35 cellular contexts compared by ENCODE assay signal in the genomic region with DNA sequence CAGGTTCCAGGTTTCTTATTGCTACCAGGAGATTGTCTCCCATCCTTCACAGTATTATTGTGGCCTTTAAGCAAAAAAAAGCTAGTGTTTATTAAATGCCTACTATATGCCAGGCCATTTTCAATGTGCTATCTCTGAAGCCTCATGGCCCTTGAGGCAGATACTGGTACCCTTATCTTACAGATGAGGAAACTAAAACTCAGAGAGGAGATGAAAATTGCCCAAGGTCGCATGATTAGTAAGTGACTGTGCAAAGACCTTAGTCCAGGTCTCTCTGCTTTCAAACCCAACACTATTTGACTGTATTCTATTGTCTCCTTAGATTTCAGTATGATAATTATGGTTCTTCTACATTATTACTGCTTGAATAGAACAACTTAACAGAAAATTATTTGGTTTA.
A peak's percentile ranks its signal among the peaks of the same experiment; 100 is the strongest.
DNase-seq lines count a peak whose midpoint lies in the region; ATAC-seq, FAIRE-seq and TF ChIP-seq lines count a peak whose summit lies in the region.
"Had no signal": no experiment of that assay in that cellular context is flagged by ENCODE, and none has a peak within 500 bp of the region (broad histone marks: within the 10 kb centered on the region; RNA-seq: fewer than 3 reads in every experiment).

No MANE protein-coding gene starts in this region.

- H3K4me2 ChIP-seq in astrocyte (ENCODE audit: low read length) (no peak overlapping the region), H1 (ENCODE audit: insufficient read depth in 1 of 2, low read depth in 2 of 2, low read length in 2 of 2) (no peak overlapping the region), trophoblast cell (ENCODE audit: low read length) (no peak overlapping the region)
- H3K4me2 ChIP-seq: A549; BLaER1; BLaER1 treated with 17β-estradiol and CSF1 and Interleukin-3, amounts not matched to agents 10 nM and 100 nM had no signal

- H3K14ac ChIP-seq in H1 (ENCODE audit: insufficient read length) (no peak overlapping the region), trophoblast cell (ENCODE audit: low read length) (no peak overlapping the region)

- H3K56ac ChIP-seq in H1 (replicated peaks; ENCODE audit: insufficient read length, low read depth, low read length) = no peak overlapping the region

- no peak overlapping the region for H3K4ac ChIP-seq in H1 (replicated peaks; ENCODE audit: insufficient read length, low read depth, low read length)
- H3K4ac ChIP-seq in trophoblast cell (ENCODE audit: low read depth, low read length) = no peak overlapping the region

- no peak overlapping the region for H3K4me3 Mint-ChIP-seq in astrocyte (ENCODE audit: unreplicated experiment)
- no peak overlapping the region for H3K4me3 Mint-ChIP-seq in activated T-cell treated with anti-CD3 and anti-CD28 coated beads, Interleukin-2, amount 50 U/mL, for 72 hours
- H3K4me3 Mint-ChIP-seq: B cell; CD14-positive monocyte; CD4-positive, alpha-beta memory T cell; CD4-positive, alpha-beta T cell; CD4-positive, CD25-positive, alpha-beta regulatory T cell; CD8-positive, alpha-beta memory T cell; CD8-positive, alpha-beta T cell had no signal

- H4K91ac ChIP-seq in H1 (replicated peaks; ENCODE audit: insufficient read length, low read length) = no peak overlapping the region
- H4K91ac ChIP-seq in trophoblast cell (ENCODE audit: low read depth, low read length) = no peak overlapping the region

- H3K27me3 ChIP-seq in astrocyte (ENCODE audit: insufficient read depth, low read length) = no peaks in the 10 kb centered on the region
- no peaks in the 10 kb centered on the region for H3K27me3 ChIP-seq in H1 (replicated peaks in 1 of 4; ENCODE audit: control insufficient read depth in 3 of 4, extremely low read depth in 1 of 4, insufficient read depth in 3 of 4, low read length in 3 of 4)
- H3K27me3 ChIP-seq in trophoblast cell (ENCODE audit: insufficient read depth, low read length) = no peaks in the 10 kb centered on the region
- H3K27me3 ChIP-seq: BE2C had no signal

- no peak overlapping the region for H2BK15ac ChIP-seq in H1 (ENCODE audit: low read length)

- H2BK120ac ChIP-seq in H1 (replicated peaks; ENCODE audit: low read depth, low read length) (no peak overlapping the region), trophoblast cell (ENCODE audit: insufficient read depth, low read length, poor library complexity) (no peak overlapping the region)

- no peak overlapping the region for H4K12ac ChIP-seq in trophoblast cell (ENCODE audit: low read depth, low read length)

- TF ChIP-seq CTCF in astrocyte (IDR thresholded peaks at IDR 0.05; ENCODE audit: insufficient read depth, low read depth, low read length) = no peak
- TF ChIP-seq CTCF in H1 (IDR thresholded peaks at IDR 0.05; ENCODE audit: control extremely low read depth in 1 of 3, insufficient read depth in 1 of 3, low read depth in 1 of 3, low read length in 3 of 3) = no peak

- H3K27ac ChIP-seq in astrocyte (ENCODE audit: low read depth, low read length) = no peak overlapping the region
- H3K27ac ChIP-seq in H1 (ENCODE audit: low read depth, low read length) = no peak overlapping the region
- no peak overlapping the region for H3K27ac ChIP-seq in trophoblast cell (ENCODE audit: low read depth, low read length)
- H3K27ac ChIP-seq: 22Rv1; A549; BLaER1; BLaER1 treated with 17β-estradiol and CSF1 and Interleukin-3, amounts not matched to agents 10 nM and 100 nM; C4-2B had no signal

- CTCF ChIA-PET in H1 (lab: Charles Lee; ENCODE audit: partially characterized antibody) = no interaction called here

- no peaks in the 10 kb centered on the region for H3K27me3 Mint-ChIP-seq in astrocyte (ENCODE audit: low read depth, unreplicated experiment)
- no peaks in the 10 kb centered on the region for H3K27me3 Mint-ChIP-seq in activated T-cell treated with anti-CD3 and anti-CD28 coated beads, Interleukin-2, amount 50 U/mL, for 72 hours (ENCODE audit: low read depth)
- H3K27me3 Mint-ChIP-seq: B cell; CD4-positive, alpha-beta memory T cell; CD4-positive, alpha-beta T cell; CD4-positive, CD25-positive, alpha-beta regulatory T cell had no signal

- H3K9ac ChIP-seq in astrocyte (ENCODE audit: low read length) = no peak overlapping the region
- H3K9ac ChIP-seq in H1 (replicated peaks in 1 of 4; ENCODE audit: extremely low read depth in 1 of 4, low read depth in 3 of 4, low read length in 3 of 4) = no peak overlapping the region
- H3K9ac ChIP-seq in trophoblast cell (ENCODE audit: low read length) = no peak overlapping the region
- H3K9ac ChIP-seq: BLaER1; BLaER1 treated with 17β-estradiol and CSF1 and Interleukin-3, amounts not matched to agents 10 nM and 100 nM had no signal

- POLR2A ChIA-PET in H1 (lab: Charles Lee; ENCODE audit: partially characterized antibody) = no interaction called here

- H3K36me3 ChIP-seq in astrocyte (ENCODE audit: insufficient read depth, low read length) = no peaks in the 10 kb centered on the region
- no peaks in the 10 kb centered on the region for H3K36me3 ChIP-seq in H1 (ENCODE audit: control insufficient read depth in 2 of 4, insufficient read depth in 4 of 4, low read length in 3 of 4)
- H3K36me3 ChIP-seq in trophoblast cell (ENCODE audit: control insufficient read depth in 1 of 2, insufficient read depth in 2 of 2, low read length in 2 of 2) = no peaks in the 10 kb centered on the region
- H3K36me3 ChIP-seq: BE2C; BLaER1; BLaER1 treated with 17β-estradiol and CSF1 and Interleukin-3, amounts not matched to agents 10 nM and 100 nM had no signal

- no peak for TF ChIP-seq EP300 in H1 (IDR thresholded peaks at IDR 0.05; ENCODE audit: borderline replicate concordance in 1 of 2, low read depth in 2 of 2, low read length in 2 of 2)

- TF ChIP-seq RAD21 in H1 (IDR thresholded peaks at IDR 0.05 in 1 of 2, conservative IDR thresholded peaks at IDR 0.05 in 1 of 2; ENCODE audit: low read depth in 2 of 2, low read length in 2 of 2) = no peak

- FAIRE-seq in astrocyte (lab: Jason Lieb, UNC) = peak; percentile 65
- peak; percentile 45 for FAIRE-seq in H1 (lab: Jason Lieb, UNC)
- FAIRE-seq: A204.1, A549, D721Med had no signal

- no peak for ATAC-seq in HG02852 (IDR thresholded peaks at IDR 0.05; ENCODE audit: unreplicated experiment)
- ATAC-seq in activated T-cell treated with anti-CD3 and anti-CD28 coated beads, Interleukin-2, amount 50 U/mL, for 72 hours (replicated peaks in 1 of 2) = no peak
- ATAC-seq: A549; CD8-positive, alpha-beta T cell had no signal

- no peak overlapping the region for H3K27ac Mint-ChIP-seq in astrocyte (ENCODE audit: unreplicated experiment)
- no peak overlapping the region for H3K27ac Mint-ChIP-seq in activated T-cell treated with anti-CD3 and anti-CD28 coated beads, Interleukin-2, amount 50 U/mL, for 72 hours
- H3K27ac Mint-ChIP-seq: B cell; CD14-positive monocyte; CD4-positive, alpha-beta memory T cell; CD4-positive, alpha-beta T cell; CD4-positive, CD25-positive, alpha-beta regulatory T cell; CD8-positive, alpha-beta memory T cell; CD8-positive, alpha-beta T cell had no signal

- no peaks in the 10 kb centered on the region for H3K23me2 ChIP-seq in H1 (ENCODE audit: low read depth, low read length)

- H2AFZ ChIP-seq in astrocyte (ENCODE audit: low read depth, low read length) (no peak overlapping the region), H1 (ENCODE audit: low read length) (no peak overlapping the region), trophoblast cell (ENCODE audit: insufficient read depth, low read length, poor library complexity) (no peak overlapping the region)

- H3K4me1 ChIP-seq in astrocyte (ENCODE audit: insufficient read depth, low read length) (no peaks in the 10 kb centered on the region), H1 (replicated peaks in 1 of 4; ENCODE audit: control insufficient read depth in 3 of 4, insufficient read depth in 4 of 4, low read length in 3 of 4) (peaks cover 0 to 3% (median 0%) of the 10 kb centered on the region in 4 experiments; a peak in 1 of 7 replicates), trophoblast cell (ENCODE audit: control insufficient read depth in 1 of 2, insufficient read depth in 2 of 2, low read length in 2 of 2) (no peaks in the 10 kb centered on the region)
- H3K4me1 ChIP-seq: A549; BLaER1; BLaER1 treated with 17β-estradiol and CSF1 and Interleukin-3, amounts not matched to agents 10 nM and 100 nM; Caco-2 had no signal

- H2BK20ac ChIP-seq in H1 (ENCODE audit: low read length) = no peak overlapping the region

- H3K9me3 ChIP-seq in astrocyte (ENCODE audit: insufficient read depth, low read depth, low read length) (no peaks in the 10 kb centered on the region), H1 (ENCODE audit: insufficient read depth in 2 of 2, low read depth in 1 of 2, low read length in 1 of 2) (no peaks in the 10 kb centered on the region), trophoblast cell (ENCODE audit: insufficient read depth, low read depth, low read length) (no peaks in the 10 kb centered on the region)
- H3K9me3 ChIP-seq: A549, BE2C, BLaER1, Caco-2 had no signal

- no peak for TF ChIP-seq POLR2A in H1 (IDR thresholded peaks at IDR 0.05; ENCODE audit: control extremely low read depth in 1 of 2, low read depth in 2 of 2, low read length in 2 of 2)

- no peaks in the 10 kb centered on the region for H3K9me3 Mint-ChIP-seq in astrocyte (ENCODE audit: unreplicated experiment)
- no peaks in the 10 kb centered on the region for H3K9me3 Mint-ChIP-seq in activated T-cell treated with anti-CD3 and anti-CD28 coated beads, Interleukin-2, amount 50 U/mL, for 72 hours
- H3K9me3 Mint-ChIP-seq: CD4-positive, alpha-beta T cell had no signal

- DNase-seq in astrocyte (ENCODE audit: low read depth) (no peak), H1 (ENCODE audit: low read depth in 1 of 2, low spot score in 2 of 2) (no peak), trophoblast cell (peak; percentile 52 to 81), NCI-H146 (lab: John Stamatoyannopoulos, UW) (no peak)
- no peak for DNase-seq in activated T-cell treated with anti-CD3 and anti-CD28 coated beads, Interleukin-2, amount 50 U/mL, for 72 hours
- DNase-seq: 8988T; ACHN; AML-193; BE2C; C1 segment of cervical spinal cord; Caco-2; Calu3; CD4-positive, alpha-beta memory T cell; CD4-positive, alpha-beta T cell; CD4-positive, CD25-positive, alpha-beta regulatory T cell; CD8-positive, alpha-beta memory T cell; CD8-positive, alpha-beta T cell; COR-L47; DMS 273 treated with DMSO at 0.1 percent for 48 hours; DMS153; DMS53; DMS79; DMS79 treated with DMSO at 0.1 percent for 48 hours; DND-41; EL had no signal

- H2BK12ac ChIP-seq in H1 (ENCODE audit: low read depth, low read length) (no peak overlapping the region), trophoblast cell (ENCODE audit: low read length) (no peak overlapping the region)

- H3K4me3 ChIP-seq in astrocyte (ENCODE audit: insufficient read depth, low read depth, low read length) (no peak overlapping the region), H1 (ENCODE audit: extremely low read depth in 1 of 4, insufficient read depth in 2 of 4, low read depth in 3 of 4, low read length in 4 of 4) (no peak overlapping the region), trophoblast cell (ENCODE audit: low read depth, low read length) (no peak overlapping the region)
- H3K4me3 ChIP-seq: A549; BLaER1; BLaER1 treated with 17β-estradiol and CSF1 and Interleukin-3, amounts not matched to agents 10 nM and 100 nM had no signal

- H4K20me1 ChIP-seq in astrocyte (ENCODE audit: insufficient read depth, low read length) = no peaks in the 10 kb centered on the region
- H4K20me1 ChIP-seq in H1 (replicated peaks in 1 of 2; ENCODE audit: control insufficient read depth in 1 of 2, insufficient read depth in 2 of 2, low read length in 2 of 2) = no peaks in the 10 kb centered on the region
- H4K20me1 ChIP-seq: BLaER1; BLaER1 treated with 17β-estradiol and CSF1 and Interleukin-3, amounts not matched to agents 10 nM and 100 nM had no signal

- no peak overlapping the region for H3K23ac ChIP-seq in H1 (ENCODE audit: insufficient read length)
- no peak overlapping the region for H3K23ac ChIP-seq in trophoblast cell (ENCODE audit: low read length)

- H3K4me1 Mint-ChIP-seq in astrocyte (ENCODE audit: low read depth, unreplicated experiment) = no peaks in the 10 kb centered on the region
- no peaks in the 10 kb centered on the region for H3K4me1 Mint-ChIP-seq in activated T-cell treated with anti-CD3 and anti-CD28 coated beads, Interleukin-2, amount 50 U/mL, for 72 hours (ENCODE audit: low read depth)
- H3K4me1 Mint-ChIP-seq: B cell; CD14-positive monocyte; CD4-positive, alpha-beta memory T cell; CD4-positive, CD25-positive, alpha-beta regulatory T cell; CD8-positive, alpha-beta memory T cell had no signal

- H3K79me2 ChIP-seq in astrocyte (ENCODE audit: insufficient read depth, low read length) (no peaks in the 10 kb centered on the region), H1 (ENCODE audit: control insufficient read depth in 1 of 2, insufficient read depth in 2 of 2, low read length in 2 of 2) (no peaks in the 10 kb centered on the region), trophoblast cell (ENCODE audit: control insufficient read depth, insufficient read depth, low read length, poor library complexity) (no peaks in the 10 kb centered on the region)

- H2BK5ac ChIP-seq in H1 (ENCODE audit: low read depth, low read length) (no peak overlapping the region), trophoblast cell (ENCODE audit: low read depth, low read length, poor library complexity) (no peak overlapping the region)

- H2AK5ac ChIP-seq in H1 (ENCODE audit: low read depth, low read length) (no peak overlapping the region), trophoblast cell (ENCODE audit: low read length) (no peak overlapping the region)

- H3K18ac ChIP-seq in H1 (ENCODE audit: extremely low read depth, low read length) (no peak overlapping the region), trophoblast cell (ENCODE audit: low read length) (no peak overlapping the region)

- no peak overlapping the region for H4K5ac ChIP-seq in H1 (ENCODE audit: insufficient read length, low read depth, low read length)

- 93% methylated on average over 1 of the region's 1 CpG; no CpG with 5 or more reads in 1 of the 2 experiments for WGBS in H1 (ENCODE audit: extremely low coverage in 1 of 2, insufficient coverage in 1 of 2, insufficient read length in 1 of 2, insufficient replicate concordance in 2 of 2, low coverage in 1 of 2, low lambda C conversion rate in 2 of 2, missing lambda C conversion rate in 1 of 2), 2 experiments
- no CpG with 5 or more reads among the region's 1 CpG for WGBS in trophoblast cell (ENCODE audit: extremely low coverage, insufficient coverage, insufficient read length)

- H3K36me3 Mint-ChIP-seq in astrocyte (ENCODE audit: low read depth, unreplicated experiment) = no peaks in the 10 kb centered on the region
- no peaks in the 10 kb centered on the region for H3K36me3 Mint-ChIP-seq in activated T-cell treated with anti-CD3 and anti-CD28 coated beads, Interleukin-2, amount 50 U/mL, for 72 hours (ENCODE audit: insufficient read depth in 2 of 2)
- H3K36me3 Mint-ChIP-seq: CD14-positive monocyte; CD4-positive, alpha-beta memory T cell; CD4-positive, CD25-positive, alpha-beta regulatory T cell; CD8-positive, alpha-beta memory T cell; CD8-positive, alpha-beta T cell had no signal

- H3K79me1 ChIP-seq in H1 (ENCODE audit: low read depth, low read length) (no peaks in the 10 kb centered on the region), trophoblast cell (ENCODE audit: low read length) (no peaks in the 10 kb centered on the region)

- no peak overlapping the region for H4K8ac ChIP-seq in H1 (ENCODE audit: extremely low read depth, insufficient read depth, low read length)
- H4K8ac ChIP-seq in trophoblast cell (ENCODE audit: low read depth, low read length) = no peak overlapping the region

Comparison
In these comparisons a context has a peak if more than half of its experiments do, and no peak if none do; other contexts are left out.
1. DNase-seq: peak in trophoblast cell (2 of 2); none in astrocyte (single experiment), H1 (0 of 2), activated T-cell treated with anti-CD3 and anti-CD28 coated beads, Interleukin-2, amount 50 U/mL, for 72 hours (0 of 2) and NCI-H146 (single experiment).